Comparison of ENCODE assay signal across 11 cellular contexts in genomic region chr10:78382776-78383175, GRCh38.
A peak's percentile ranks its signal among the peaks of the same experiment; 100 is the strongest.
DNase-seq lines count a peak whose midpoint lies in the region; TF ChIP-seq lines count a peak whose summit lies in the region.
"Had no signal": no experiment of that assay in that cellular context is flagged by ENCODE, and none has a peak within 500 bp of the region (broad histone marks: within the 10 kb centered on the region; RNA-seq: fewer than 3 reads in every experiment).

No MANE protein-coding gene starts in this region.

- DNase-seq in DMS 273 (lab: John Stamatoyannopoulos, UW; ENCODE audit: unreplicated experiment): peak; percentile 5
- no peak for DNase-seq in DMS 273 treated with DMSO at 0.1 percent for 48 hours (lab: John Stamatoyannopoulos, UW)
- peak; percentile 14 to 51 for DNase-seq in hippocampal formation (lab: John Stamatoyannopoulos, UW)
- peak; percentile 22 for DNase-seq in pons (ENCODE audit: low spot score)
- no peak for DNase-seq in NCI-H2081 (lab: John Stamatoyannopoulos, UW)
- no peak for DNase-seq in HEK293T (ENCODE audit: extremely low spot score)
- no peak for DNase-seq in stimulated activated CD8-positive, alpha-beta memory T cell treated with anti-CD3 and anti-CD28 coated beads, Interleukin-4, amount 100 ng/mL, for 48 hours
- DNase-seq: Caco-2; CD8-positive, alpha-beta memory T cell; GOT3; HFFc6 had no signal

- CTCF ChIA-PET in HEK293T (lab: Yijun Ruan, JAX): interaction anchor here (0.7 kb wide), 1 partner anchor 160 kb away, joined by 3 read pairs; no protein-coding TSS in a partner anchor

- POLR2A ChIA-PET in HEK293T (lab: Yijun Ruan, JAX): no interaction called here

TF ChIP-seq in HEK293T, 16 proteins besides CTCF, POLR2A, EP300 and RAD21:
- TF ChIP-seq ZNF384 (IDR thresholded peaks at IDR 0.05) (no peak), FOXA1 (IDR thresholded peaks at IDR 0.05) (no peak), HDGF (IDR thresholded peaks at IDR 0.05; ENCODE audit: borderline replicate concordance) (no peak), SP1 (IDR thresholded peaks at IDR 0.05) (no peak), FOXM1 (IDR thresholded peaks at IDR 0.05; ENCODE audit: borderline replicate concordance) (no peak)
TF ChIP-seq in HEK293T: peak in this region for 0.

Comparison
In these comparisons a context has a peak if more than half of its experiments do, and no peak if none do; other contexts are left out.
1. DNase-seq: peak in DMS 273 (single experiment), hippocampal formation (2 of 2) and pons (single experiment); none in DMS 273 treated with DMSO at 0.1 percent for 48 hours (single experiment), NCI-H2081 (0 of 2), HEK293T (single experiment) and stimulated activated CD8-positive, alpha-beta memory T cell treated with anti-CD3 and anti-CD28 coated beads, Interleukin-4, amount 100 ng/mL, for 48 hours (single experiment).